Comparison of ENCODE assay signal across 7 cellular contexts in the genomic region with DNA sequence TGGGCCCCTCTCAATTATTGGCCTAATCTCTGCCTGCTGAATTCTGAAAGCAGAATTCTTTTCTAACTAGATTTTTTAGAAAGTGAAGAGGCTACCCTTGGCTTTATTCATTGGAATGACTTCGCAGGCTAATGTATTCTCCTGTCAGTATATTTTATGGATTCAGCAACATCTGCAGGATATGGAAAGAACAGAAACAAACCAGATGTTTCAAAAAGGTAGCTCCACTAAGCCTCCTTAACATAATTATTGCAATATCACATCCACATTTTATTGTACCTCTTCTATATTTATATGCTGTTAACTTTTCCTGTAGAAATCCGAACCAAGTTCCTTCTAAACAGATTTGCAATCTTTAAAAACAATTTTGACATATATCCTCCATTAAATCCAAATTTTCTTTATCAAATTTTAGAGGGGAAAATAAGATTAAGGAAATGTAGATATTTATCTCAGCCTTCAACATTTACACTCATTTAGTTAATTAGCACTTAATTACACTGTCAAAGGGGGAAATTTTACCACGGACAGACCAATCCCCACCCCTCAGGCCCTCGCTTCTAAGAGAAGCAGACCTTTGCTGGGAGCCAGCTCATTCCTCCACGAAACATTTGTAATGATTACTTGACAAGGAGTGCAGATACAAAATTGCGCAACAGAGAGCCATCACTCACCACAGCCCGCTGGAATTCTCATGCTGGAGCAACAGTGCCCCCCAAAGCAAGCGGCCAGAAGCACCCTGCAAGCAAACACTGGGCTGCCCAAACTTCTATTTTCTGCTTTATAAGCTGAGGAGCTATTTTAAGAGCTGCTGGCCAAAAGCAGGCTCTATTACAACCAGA.
A peak's percentile ranks its signal among the peaks of the same experiment; 100 is the strongest.
DNase-seq lines count a peak whose midpoint lies in the region; ATAC-seq, FAIRE-seq and TF ChIP-seq lines count a peak whose summit lies in the region.

No MANE protein-coding gene starts in this region.

- H3K36me3 ChIP-seq in MG63, result no peaks in the 10 kb centered on the region
- no peaks in the 10 kb centered on the region for H3K36me3 ChIP-seq in heart left ventricle

- H3K27ac ChIP-seq in heart left ventricle, result peak overlapping the region in 11 of 12 donors; percentile 17 to 84 (median 77)

- no peak for FAIRE-seq in GM12891 (lab: Jason Lieb, UNC)

- intact Hi-C loops in heart left ventricle (cut with DNase I), result loop anchor here in 7 of 10 donors (2.0 to 10.0 kb wide), 8 partner anchors 190 to 1218 kb away; partner anchors contain the start of gene MEIS1 (in 2 of the 7)
- intact Hi-C loops in posterior cingulate gyrus (cut with DNase I), result no loop called here

- TF ChIP-seq CTCF in heart left ventricle (IDR thresholded peaks at IDR 0.05), result peak; percentile 25 to 83 (median 66)

- H3K4me1 Mint-ChIP-seq in activated naive CD8-positive, alpha-beta T cell treated with anti-CD3 and anti-CD28 coated beads for 36 hours, result no peaks in the 10 kb centered on the region

- TF ChIP-seq POLR2A in GM12891 (IDR thresholded peaks at IDR 0.05; ENCODE audit: low read depth, low read length) (no peak), heart left ventricle (IDR thresholded peaks at IDR 0.05) (no peak)

- peak; percentile 5 for DNase-seq in GM12891 (ENCODE audit: insufficient read length, low spot score)
- DNase-seq in MG63, result peak; percentile 82
- peak; percentile 10 for DNase-seq in activated naive CD8-positive, alpha-beta T cell treated with anti-CD3 and anti-CD28 coated beads for 36 hours
- DNase-seq in heart left ventricle, result peak; percentile 79 to 88 (median 85)
- peak; percentile 19 to 92 (median 48) for DNase-seq in posterior cingulate gyrus

- H3K27ac Mint-ChIP-seq in activated naive CD8-positive, alpha-beta T cell treated with anti-CD3 and anti-CD28 coated beads for 36 hours, result no peak overlapping the region

- H3K27me3 ChIP-seq in MG63 (no peaks in the 10 kb centered on the region), heart left ventricle (no peaks in the 10 kb centered on the region)

- H3K9me3 ChIP-seq in MG63, result peaks cover 8% of the 10 kb centered on the region
- H3K9me3 ChIP-seq in heart left ventricle, result peaks cover 0 to 8% (median 1%) of the 10 kb centered on the region in 12 donors

- H3K4me1 ChIP-seq in heart left ventricle, result peaks cover 0 to 39% (median 21%) of the 10 kb centered on the region in 12 donors

- H3K9me3 Mint-ChIP-seq in activated naive CD8-positive, alpha-beta T cell treated with anti-CD3 and anti-CD28 coated beads for 36 hours, result peaks cover 8% of the 10 kb centered on the region

- H3K27me3 Mint-ChIP-seq in activated naive CD8-positive, alpha-beta T cell treated with anti-CD3 and anti-CD28 coated beads for 36 hours, result peaks cover 3% of the 10 kb centered on the region

- WGBS in heart left ventricle, 4 donors, result 17 to 23% (median 19%) methylated on average over 8 of the region's 8 CpGs

- no peak overlapping the region for H3K4me3 Mint-ChIP-seq in activated naive CD8-positive, alpha-beta T cell treated with anti-CD3 and anti-CD28 coated beads for 36 hours

- H3K36me3 Mint-ChIP-seq in activated naive CD8-positive, alpha-beta T cell treated with anti-CD3 and anti-CD28 coated beads for 36 hours, result no peaks in the 10 kb centered on the region

- ATAC-seq in heart left ventricle (peak; percentile 94 to 95 (median 94)), HG03139 (IDR thresholded peaks at IDR 0.05; ENCODE audit: unreplicated experiment) (no peak), HG02840 (IDR thresholded peaks at IDR 0.05; ENCODE audit: low FRiP score, unreplicated experiment) (no peak)

- H3K4me3 ChIP-seq in MG63, result no peak overlapping the region
- no peak overlapping the region for H3K4me3 ChIP-seq in heart left ventricle

TF ChIP-seq in GM12891, 5 proteins besides CTCF, POLR2A, EP300 and RAD21:
- no peak for TF ChIP-seq SPI1 (IDR thresholded peaks at IDR 0.05; ENCODE audit: low read depth, low read length)
- no peak for TF ChIP-seq POU2F2 (IDR thresholded peaks at IDR 0.05; ENCODE audit: low read depth, low read length)
- no peak for TF ChIP-seq POLR2AphosphoS5 (IDR thresholded peaks at IDR 0.05; ENCODE audit: low read depth, low read length)
- no peak for TF ChIP-seq PAX5 (IDR thresholded peaks at IDR 0.05; ENCODE audit: insufficient read depth, low read length, severe bottlenecking)
- TF ChIP-seq TAF1 (IDR thresholded peaks at IDR 0.05; ENCODE audit: low read depth, low read length), result no peak

Comparison
In these comparisons a context has a peak if more than half of its experiments do, and no peak if none do; other contexts are left out.
1. DNase-seq: peak in every context shown above with its lines; median percentile 85 in heart left ventricle; 82 in MG63; 48 in posterior cingulate gyrus; 10 in activated naive CD8-positive, alpha-beta T cell treated with anti-CD3 and anti-CD28 coated beads for 36 hours; 5 in GM12891.
2. ATAC-seq: peak in heart left ventricle (4 of 4); none in HG03139 (single experiment) and HG02840 (single experiment).